In genomic region chr11:45449036-45449601, GRCh38 we compare ENCODE assay signal across 23 cellular contexts.
DNase-seq lines count a peak whose midpoint lies in the region; ATAC-seq and TF ChIP-seq lines count a peak whose summit lies in the region.
"Had no signal": no experiment of that assay in that cellular context is flagged by ENCODE, and none has a peak within 500 bp of the region (broad histone marks: within the 10 kb centered on the region; RNA-seq: fewer than 3 reads in every experiment).

No MANE protein-coding gene starts in this region.

- H3K27ac ChIP-seq in GM23338 (ENCODE audit: low read depth) (no peak overlapping the region), angular gyrus (ENCODE audit: low read depth, low read length) (peak overlapping the region; percentile 44)

- no peaks in the 10 kb centered on the region for H4K20me1 ChIP-seq in GM23338 (replicated peaks; ENCODE audit: insufficient read depth)

- H3K4me3 Mint-ChIP-seq in GM23338: no peak overlapping the region
- no peak overlapping the region for H3K4me3 Mint-ChIP-seq in stimulated activated memory B cell treated with anti-CD40 and anti-IgM and Interleukin-4, amounts not matched to agents 10 μg/mL and 1 μg/mL and 100 μg/mL, for 72 hours
- no peak overlapping the region for H3K4me3 Mint-ChIP-seq in activated CD8-positive, alpha-beta T cell treated with anti-CD3 and anti-CD28 coated beads for 36 hours
- H3K4me3 Mint-ChIP-seq: CD4-positive, alpha-beta T cell had no signal

- no peaks in the 10 kb centered on the region for H3K27me3 ChIP-seq in GM23338 (ENCODE audit: insufficient read depth)
- H3K27me3 ChIP-seq: BE2C had no signal

- CTCF ChIA-PET in activated CD8-positive, alpha-beta T cell treated with anti-CD3 and anti-CD28 coated beads for 36 hours (lab: Charles Lee): no interaction called here

- H3K27me3 Mint-ChIP-seq in GM23338 (ENCODE audit: insufficient read depth, low read depth, poor library complexity): no peaks in the 10 kb centered on the region
- peaks cover 16% of the 10 kb centered on the region for H3K27me3 Mint-ChIP-seq in stimulated activated memory B cell treated with anti-CD40 and anti-IgM and Interleukin-4, amounts not matched to agents 10 μg/mL and 1 μg/mL and 100 μg/mL, for 72 hours
- H3K27me3 Mint-ChIP-seq in activated CD8-positive, alpha-beta T cell treated with anti-CD3 and anti-CD28 coated beads for 36 hours: peaks cover 1% of the 10 kb centered on the region

- no peaks in the 10 kb centered on the region for H3K36me3 ChIP-seq in GM23338 (ENCODE audit: insufficient read depth)
- H3K36me3 ChIP-seq: BE2C, HAP-1 had no signal

- no peak overlapping the region for H3K4me3 ChIP-seq in GM23338
- H3K4me3 ChIP-seq: HAP-1 had no signal

- no peaks in the 10 kb centered on the region for H3K9me2 ChIP-seq in GM23338 (ENCODE audit: insufficient read depth)

- DNase-seq in GM23338 (ENCODE audit: low spot score) (no peak), midbrain (lab: John Stamatoyannopoulos, UW) (peak; percentile 3), RPMI8226 (no peak), A172 (ENCODE audit: low spot score) (no peak)
- no peak for DNase-seq in activated CD8-positive, alpha-beta T cell treated with anti-CD3 and anti-CD28 coated beads for 36 hours
- DNase-seq: BE2C; CD4-positive, alpha-beta T cell; COR-L47; DMS79; KBM-7; MM.1S; NCI-H1105; NCI-H146; NCI-H2081; NCI-H2171; NCI-H345; NCI-H524 treated with DMSO at 0.1 percent for 48 hours; OCI-M1 had no signal

- no peaks in the 10 kb centered on the region for H3K9me3 Mint-ChIP-seq in GM23338
- H3K9me3 Mint-ChIP-seq in stimulated activated memory B cell treated with anti-CD40 and anti-IgM and Interleukin-4, amounts not matched to agents 10 μg/mL and 1 μg/mL and 100 μg/mL, for 72 hours: no peaks in the 10 kb centered on the region
- H3K9me3 Mint-ChIP-seq in activated CD8-positive, alpha-beta T cell treated with anti-CD3 and anti-CD28 coated beads for 36 hours: no peaks in the 10 kb centered on the region
- H3K9me3 Mint-ChIP-seq: CD4-positive, alpha-beta T cell had no signal

- no peaks in the 10 kb centered on the region for H3K79me2 ChIP-seq in GM23338 (replicated peaks; ENCODE audit: insufficient read depth)

- no peak overlapping the region for H2AFZ ChIP-seq in GM23338

- H3K4me1 ChIP-seq in GM23338 (ENCODE audit: insufficient read depth): no peaks in the 10 kb centered on the region
- H3K4me1 ChIP-seq: BE2C, HAP-1 had no signal

- TF ChIP-seq CTCF in GM23338 (conservative IDR thresholded peaks at IDR 0.05; ENCODE audit: low read depth in 2 of 2): no peak
- no peak for TF ChIP-seq CTCF in activated CD8-positive, alpha-beta T cell treated with anti-CD3 and anti-CD28 coated beads for 36 hours (IDR thresholded peaks at IDR 0.05)

- H3F3A ChIP-seq in GM23338 (replicated peaks; ENCODE audit: low read depth): no peaks in the 10 kb centered on the region

- ATAC-seq in GM23338 (peak; percentile 37; the same call in 2 of the 3 replicates), GM18520 (IDR thresholded peaks at IDR 0.05; ENCODE audit: unreplicated experiment) (no peak)
- ATAC-seq in stimulated activated memory B cell treated with anti-CD40 and anti-IgM and Interleukin-4, amounts not matched to agents 10 μg/mL and 1 μg/mL and 100 μg/mL, for 72 hours: peak; percentile 5
- no peak for ATAC-seq in activated CD8-positive, alpha-beta T cell treated with anti-CD3 and anti-CD28 coated beads for 36 hours
- ATAC-seq: Right ventricle myocardium inferior had no signal

- H3K27ac Mint-ChIP-seq in GM23338: no peak overlapping the region
- no peak overlapping the region for H3K27ac Mint-ChIP-seq in stimulated activated memory B cell treated with anti-CD40 and anti-IgM and Interleukin-4, amounts not matched to agents 10 μg/mL and 1 μg/mL and 100 μg/mL, for 72 hours
- no peak overlapping the region for H3K27ac Mint-ChIP-seq in activated CD8-positive, alpha-beta T cell treated with anti-CD3 and anti-CD28 coated beads for 36 hours
- H3K27ac Mint-ChIP-seq: CD4-positive, alpha-beta T cell had no signal

- H3K4me1 Mint-ChIP-seq in GM23338: peaks cover 4% of the 10 kb centered on the region; the same call in 2 of the 3 replicates
- no peaks in the 10 kb centered on the region for H3K4me1 Mint-ChIP-seq in stimulated activated memory B cell treated with anti-CD40 and anti-IgM and Interleukin-4, amounts not matched to agents 10 μg/mL and 1 μg/mL and 100 μg/mL, for 72 hours
- H3K4me1 Mint-ChIP-seq in activated CD8-positive, alpha-beta T cell treated with anti-CD3 and anti-CD28 coated beads for 36 hours (ENCODE audit: low read depth): no peaks in the 10 kb centered on the region

- no peak overlapping the region for H3K4me2 ChIP-seq in GM23338

- intact Hi-C loops in activated CD8-positive, alpha-beta T cell treated with anti-CD3 and anti-CD28 coated beads for 36 hours (cut with micrococcal nuclease): no loop called here

- POLR2A ChIA-PET in activated CD8-positive, alpha-beta T cell treated with anti-CD3 and anti-CD28 coated beads for 36 hours (lab: Charles Lee): no interaction called here

- no peaks in the 10 kb centered on the region for H3K36me3 Mint-ChIP-seq in GM23338 (ENCODE audit: low read depth)
- H3K36me3 Mint-ChIP-seq in stimulated activated memory B cell treated with anti-CD40 and anti-IgM and Interleukin-4, amounts not matched to agents 10 μg/mL and 1 μg/mL and 100 μg/mL, for 72 hours: no peaks in the 10 kb centered on the region
- no peaks in the 10 kb centered on the region for H3K36me3 Mint-ChIP-seq in activated CD8-positive, alpha-beta T cell treated with anti-CD3 and anti-CD28 coated beads for 36 hours (ENCODE audit: low read depth)

TF ChIP-seq in GM23338, 12 proteins besides CTCF, POLR2A, EP300 and RAD21 (continues in another document):
- no peak for TF ChIP-seq REST (IDR thresholded peaks at IDR 0.05; ENCODE audit: unreplicated experiment)

Comparison
In these comparisons a context has a peak if more than half of its experiments do, and no peak if none do; other contexts are left out.
1. ATAC-seq: peak in GM23338 (single experiment) and stimulated activated memory B cell treated with anti-CD40 and anti-IgM and Interleukin-4, amounts not matched to agents 10 μg/mL and 1 μg/mL and 100 μg/mL, for 72 hours (single experiment); none in GM18520 (single experiment) and activated CD8-positive, alpha-beta T cell treated with anti-CD3 and anti-CD28 coated beads for 36 hours (single experiment).